1 cellular context compared by ENCODE assay signal in the genomic region with DNA sequence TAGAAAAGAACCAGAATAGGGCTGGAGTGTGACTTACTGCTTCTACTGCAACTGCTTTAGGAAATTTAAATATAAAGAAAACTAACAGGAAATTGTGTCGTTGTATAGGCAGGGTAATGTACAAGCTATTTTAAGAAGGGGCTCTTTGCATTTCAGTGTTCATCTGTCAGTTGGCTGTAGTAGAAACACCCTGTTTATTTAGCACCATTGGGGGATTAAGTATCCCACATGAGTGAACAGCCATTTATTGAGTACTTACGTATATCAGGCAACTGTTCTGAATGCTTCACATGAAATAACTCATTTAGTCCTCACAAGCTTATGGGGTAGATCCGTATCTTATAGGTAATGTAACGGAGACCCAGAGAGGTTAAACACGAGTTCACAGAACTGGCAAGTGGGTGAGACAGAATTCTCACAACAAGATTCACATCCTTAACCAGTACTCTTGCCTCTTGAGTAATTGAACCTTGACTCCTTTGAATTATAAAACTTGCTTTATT.
TF ChIP-seq lines count a peak whose summit lies in the region.

No MANE protein-coding gene starts in this region.

TF ChIP-seq in WTC11, 78 proteins besides CTCF, POLR2A, EP300 and RAD21 (continued from another document):
- TF ChIP-seq AR (CRISPR knock-in tag; IDR thresholded peaks at IDR 0.05) (no peak), TEAD1 (CRISPR knock-in tag; IDR thresholded peaks at IDR 0.05) (no peak), HMGA2 (CRISPR knock-in tag; IDR thresholded peaks at IDR 0.05) (no peak), ZNF138 (CRISPR knock-in tag; conservative IDR thresholded peaks at IDR 0.05) (no peak), AFF4 (CRISPR knock-in tag; IDR thresholded peaks at IDR 0.05; ENCODE audit: borderline replicate concordance) (no peak), ZBTB21 (CRISPR knock-in tag; IDR thresholded peaks at IDR 0.05; ENCODE audit: borderline replicate concordance) (no peak)
- TF ChIP-seq, protein P1, sequence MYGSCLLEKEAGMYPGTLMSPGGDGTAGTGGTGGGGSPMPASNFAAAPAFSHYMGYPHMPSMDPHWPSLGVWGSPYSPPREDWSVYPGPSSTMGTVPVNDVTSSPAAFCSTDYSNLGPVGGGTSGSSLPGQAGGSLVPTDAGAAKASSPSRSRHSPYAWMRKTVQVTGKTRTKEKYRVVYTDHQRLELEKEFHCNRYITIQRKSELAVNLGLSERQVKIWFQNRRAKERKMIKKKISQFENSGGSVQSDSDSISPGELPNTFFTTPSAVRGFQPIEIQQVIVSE (CRISPR knock-in tag; IDR thresholded peaks at IDR 0.05; ENCODE audit: borderline replicate concordance) = no peak
- TF ChIP-seq, protein P2, sequence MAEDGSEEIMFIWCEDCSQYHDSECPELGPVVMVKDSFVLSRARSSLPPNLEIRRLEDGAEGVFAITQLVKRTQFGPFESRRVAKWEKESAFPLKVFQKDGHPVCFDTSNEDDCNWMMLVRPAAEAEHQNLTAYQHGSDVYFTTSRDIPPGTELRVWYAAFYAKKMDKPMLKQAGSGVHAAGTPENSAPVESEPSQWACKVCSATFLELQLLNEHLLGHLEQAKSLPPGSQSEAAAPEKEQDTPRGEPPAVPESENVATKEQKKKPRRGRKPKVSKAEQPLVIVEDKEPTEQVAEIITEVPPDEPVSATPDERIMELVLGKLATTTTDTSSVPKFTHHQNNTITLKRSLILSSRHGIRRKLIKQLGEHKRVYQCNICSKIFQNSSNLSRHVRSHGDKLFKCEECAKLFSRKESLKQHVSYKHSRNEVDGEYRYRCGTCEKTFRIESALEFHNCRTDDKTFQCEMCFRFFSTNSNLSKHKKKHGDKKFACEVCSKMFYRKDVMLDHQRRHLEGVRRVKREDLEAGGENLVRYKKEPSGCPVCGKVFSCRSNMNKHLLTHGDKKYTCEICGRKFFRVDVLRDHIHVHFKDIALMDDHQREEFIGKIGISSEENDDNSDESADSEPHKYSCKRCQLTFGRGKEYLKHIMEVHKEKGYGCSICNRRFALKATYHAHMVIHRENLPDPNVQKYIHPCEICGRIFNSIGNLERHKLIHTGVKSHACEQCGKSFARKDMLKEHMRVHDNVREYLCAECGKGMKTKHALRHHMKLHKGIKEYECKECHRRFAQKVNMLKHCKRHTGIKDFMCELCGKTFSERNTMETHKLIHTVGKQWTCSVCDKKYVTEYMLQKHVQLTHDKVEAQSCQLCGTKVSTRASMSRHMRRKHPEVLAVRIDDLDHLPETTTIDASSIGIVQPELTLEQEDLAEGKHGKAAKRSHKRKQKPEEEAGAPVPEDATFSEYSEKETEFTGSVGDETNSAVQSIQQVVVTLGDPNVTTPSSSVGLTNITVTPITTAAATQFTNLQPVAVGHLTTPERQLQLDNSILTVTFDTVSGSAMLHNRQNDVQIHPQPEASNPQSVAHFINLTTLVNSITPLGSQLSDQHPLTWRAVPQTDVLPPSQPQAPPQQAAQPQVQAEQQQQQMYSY (CRISPR knock-in tag; IDR thresholded peaks at IDR 0.05) = no peak
